9 cellular contexts compared by ENCODE assay signal in the genomic region with DNA sequence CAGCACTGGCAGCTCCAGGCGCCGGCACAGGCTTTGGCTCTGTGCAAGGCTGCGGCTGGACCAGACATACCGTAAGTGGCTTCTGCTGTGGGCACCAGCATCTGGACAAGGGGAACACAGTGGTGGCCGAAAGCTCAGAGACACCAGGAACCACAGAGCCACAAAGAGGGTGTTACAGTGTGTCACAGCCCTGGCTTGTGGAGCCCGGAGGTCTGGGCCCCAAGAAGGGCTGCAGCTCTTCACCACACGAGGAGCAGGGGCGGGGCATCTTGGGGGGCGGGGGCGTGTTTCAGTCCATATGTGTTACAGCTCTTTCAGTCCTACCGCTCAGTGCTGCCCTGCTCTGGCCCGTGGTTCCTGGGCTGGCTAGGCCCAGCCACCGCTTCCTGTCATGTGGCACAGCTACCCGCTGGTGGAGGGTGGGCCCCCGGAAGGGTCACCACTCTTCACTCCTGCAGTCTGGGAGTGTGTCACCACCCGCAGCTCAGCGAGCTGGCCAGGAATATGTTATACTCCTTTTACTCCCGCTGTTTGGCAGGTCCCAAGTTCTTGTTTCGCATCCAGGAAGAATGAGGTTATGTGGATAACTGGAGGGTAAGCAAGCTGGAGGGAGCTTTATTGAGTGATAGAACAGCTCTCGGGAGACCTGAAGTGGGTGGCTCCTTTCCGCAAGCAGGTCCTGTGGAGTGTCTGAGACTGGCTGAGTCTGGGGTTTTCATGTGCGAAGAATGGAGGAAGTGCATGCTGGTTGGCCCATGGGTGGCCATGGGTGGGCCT.
DNase-seq lines count a peak whose midpoint lies in the region; ATAC-seq lines count a peak whose summit lies in the region.
"Had no signal": no experiment of that assay in that cellular context is flagged by ENCODE, and none has a peak within 500 bp of the region (broad histone marks: within the 10 kb centered on the region; RNA-seq: fewer than 3 reads in every experiment).

No MANE protein-coding gene starts in this region.

- H3K27ac ChIP-seq in iPS DF 6.9 (ENCODE audit: low read length): no peak overlapping the region
- H3K27ac ChIP-seq: BLaER1 had no signal

- H3K27me3 Mint-ChIP-seq in activated naive CD8-positive, alpha-beta T cell treated with anti-CD3 and anti-CD28 coated beads, Interleukin-2, amount 50 U/mL, for 24 hours: no peaks in the 10 kb centered on the region

- no CpG with 5 or more reads among the region's 22 CpGs for WGBS in iPS DF 6.9 (ENCODE audit: insufficient coverage, insufficient read length)

- ATAC-seq in activated naive CD8-positive, alpha-beta T cell treated with anti-CD3 and anti-CD28 coated beads, Interleukin-2, amount 50 U/mL, for 24 hours: peak; percentile 58
- no peak for ATAC-seq in GM19467 (IDR thresholded peaks at IDR 0.05; ENCODE audit: unreplicated experiment)

- H3K27me3 ChIP-seq in iPS DF 6.9 (ENCODE audit: control insufficient read depth, insufficient read depth, low read length): no peaks in the 10 kb centered on the region
- H3K27me3 ChIP-seq: BLaER1 had no signal

- H3K36me3 Mint-ChIP-seq in activated naive CD8-positive, alpha-beta T cell treated with anti-CD3 and anti-CD28 coated beads, Interleukin-2, amount 50 U/mL, for 24 hours (ENCODE audit: low read depth): peaks cover 3% of the 10 kb centered on the region

- peak overlapping the region; percentile 67 for H3K27ac Mint-ChIP-seq in activated naive CD8-positive, alpha-beta T cell treated with anti-CD3 and anti-CD28 coated beads, Interleukin-2, amount 50 U/mL, for 24 hours

- peaks cover 7% of the 10 kb centered on the region for H3K4me1 ChIP-seq in iPS DF 6.9 (ENCODE audit: control insufficient read depth, insufficient read depth, low read length)

- H3K4me1 Mint-ChIP-seq in activated naive CD8-positive, alpha-beta T cell treated with anti-CD3 and anti-CD28 coated beads, Interleukin-2, amount 50 U/mL, for 24 hours: peaks cover 36% of the 10 kb centered on the region

- no peaks in the 10 kb centered on the region for H3K9me3 Mint-ChIP-seq in activated naive CD8-positive, alpha-beta T cell treated with anti-CD3 and anti-CD28 coated beads, Interleukin-2, amount 50 U/mL, for 24 hours

- no peaks in the 10 kb centered on the region for H3K9me3 ChIP-seq in iPS DF 6.9 (ENCODE audit: control insufficient read depth, insufficient read depth, low read length)

- DNase-seq in activated T-cell treated with anti-CD3 and anti-CD28 coated beads for 1 hour (ENCODE audit: low read depth) (peak; percentile 32), NOMO-1 treated with dmso at 0.1 percent for 144 hours (lab: John Stamatoyannopoulos, UW; ENCODE audit: unreplicated experiment) (peak; percentile 85), iPS DF 6.9 (ENCODE audit: low read depth, low spot score) (peak; percentile 93), HuH-7.5 (ENCODE audit: low spot score) (no peak)
- DNase-seq in activated T-cell treated with anti-CD3 and anti-CD28 coated beads, Interleukin-2, amount 50 U/mL, for 1 hour: no peak
- peak; percentile 67 for DNase-seq in activated naive CD8-positive, alpha-beta T cell treated with anti-CD3 and anti-CD28 coated beads, Interleukin-2, amount 50 U/mL, for 24 hours
- peak; percentile 46 for DNase-seq in stimulated activated CD4-positive, alpha-beta T cell treated with anti-CD3 and anti-CD28 coated beads, Interleukin-12 subunit alpha, Interleukin-12 subunit beta, amount 100 ng/mL, for 4 hours

- H3K36me3 ChIP-seq in iPS DF 6.9 (ENCODE audit: control insufficient read depth, insufficient read depth, low read length): no peaks in the 10 kb centered on the region
- H3K36me3 ChIP-seq: BLaER1 had no signal

- H3K4me3 Mint-ChIP-seq in activated naive CD8-positive, alpha-beta T cell treated with anti-CD3 and anti-CD28 coated beads, Interleukin-2, amount 50 U/mL, for 24 hours: peak overlapping the region; percentile 73

- H3K4me3 ChIP-seq in iPS DF 6.9 (ENCODE audit: low read length): peak overlapping the region; percentile 59; the same call in 1 of the 2 replicates
- H3K4me3 ChIP-seq: BLaER1 had no signal

Comparison
In these comparisons a context has a peak if more than half of its experiments do, and no peak if none do; other contexts are left out.
1. DNase-seq: peak in activated T-cell treated with anti-CD3 and anti-CD28 coated beads for 1 hour (single experiment), NOMO-1 treated with dmso at 0.1 percent for 144 hours (single experiment), activated naive CD8-positive, alpha-beta T cell treated with anti-CD3 and anti-CD28 coated beads, Interleukin-2, amount 50 U/mL, for 24 hours (single experiment), iPS DF 6.9 (single experiment) and stimulated activated CD4-positive, alpha-beta T cell treated with anti-CD3 and anti-CD28 coated beads, Interleukin-12 subunit alpha, Interleukin-12 subunit beta, amount 100 ng/mL, for 4 hours (single experiment); none in activated T-cell treated with anti-CD3 and anti-CD28 coated beads, Interleukin-2, amount 50 U/mL, for 1 hour (single experiment) and HuH-7.5 (single experiment).